ENCODE assay signal across 1 cellular context in the genomic region with DNA sequence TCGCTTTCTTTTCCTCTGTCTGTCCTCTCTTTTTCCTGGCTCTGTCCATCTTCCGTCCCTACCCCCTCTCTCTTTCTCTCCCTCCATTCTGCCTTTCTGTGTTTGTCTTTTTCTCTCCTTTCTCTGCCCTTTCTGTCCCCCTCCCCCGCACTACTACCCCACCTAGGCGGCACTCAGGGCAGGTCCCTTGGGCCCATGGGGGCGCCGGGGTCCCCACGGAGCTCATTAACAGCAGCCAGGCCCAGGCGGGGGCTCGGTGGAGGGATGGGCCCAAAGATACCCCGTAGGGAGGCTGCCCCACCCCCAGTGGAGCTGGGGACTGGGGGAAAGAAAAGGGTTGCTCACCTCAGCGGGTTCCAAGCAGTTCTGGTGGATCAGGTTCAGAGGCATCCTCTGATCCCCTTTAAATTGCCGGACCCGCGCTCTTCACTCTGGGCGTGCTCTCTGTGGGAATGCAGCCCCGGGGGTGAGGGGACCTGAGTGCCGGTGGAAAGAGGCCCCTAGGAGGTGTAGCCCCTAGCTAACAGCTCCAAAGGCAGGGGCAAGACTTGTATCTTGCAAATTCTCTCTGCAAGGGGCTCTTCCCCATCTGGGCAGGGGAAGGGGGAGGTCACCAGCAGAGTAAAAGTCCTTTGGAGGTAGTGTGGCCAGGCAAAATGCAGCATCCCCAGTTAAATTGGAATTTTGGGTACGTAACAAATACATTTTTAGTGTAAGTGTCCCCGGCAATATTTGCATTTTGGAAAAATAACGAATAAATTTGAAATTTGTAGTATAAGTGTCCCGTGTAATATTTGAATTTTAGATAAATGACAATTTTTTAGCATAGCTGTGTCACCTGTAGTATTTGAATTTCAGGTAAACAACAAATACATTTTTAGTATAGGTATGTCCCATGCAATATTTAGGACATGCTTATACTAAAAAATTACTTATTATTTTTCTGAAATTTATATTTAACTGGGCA.
TF ChIP-seq lines count a peak whose summit lies in the region.

No MANE protein-coding gene starts in this region.

TF ChIP-seq in SK-N-SH treated with all-trans-retinoic acid at 6 μM for 48 hours, 23 proteins besides CTCF, POLR2A, EP300 and RAD21 (continued from another document):
- TF ChIP-seq, protein P1, sequence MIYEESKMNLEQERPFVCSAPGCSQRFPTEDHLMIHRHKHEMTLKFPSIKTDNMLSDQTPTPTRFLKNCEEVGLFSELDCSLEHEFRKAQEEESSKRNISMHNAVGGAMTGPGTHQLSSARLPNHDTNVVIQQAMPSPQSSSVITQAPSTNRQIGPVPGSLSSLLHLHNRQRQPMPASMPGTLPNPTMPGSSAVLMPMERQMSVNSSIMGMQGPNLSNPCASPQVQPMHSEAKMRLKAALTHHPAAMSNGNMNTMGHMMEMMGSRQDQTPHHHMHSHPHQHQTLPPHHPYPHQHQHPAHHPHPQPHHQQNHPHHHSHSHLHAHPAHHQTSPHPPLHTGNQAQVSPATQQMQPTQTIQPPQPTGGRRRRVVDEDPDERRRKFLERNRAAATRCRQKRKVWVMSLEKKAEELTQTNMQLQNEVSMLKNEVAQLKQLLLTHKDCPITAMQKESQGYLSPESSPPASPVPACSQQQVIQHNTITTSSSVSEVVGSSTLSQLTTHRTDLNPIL (CRISPR knock-in tag; IDR thresholded peaks at IDR 0.05; ENCODE audit: low read depth): no peak
- TF ChIP-seq ZC3H10 (CRISPR knock-in tag; IDR thresholded peaks at IDR 0.05) (no peak), ISL1 (CRISPR knock-in tag; IDR thresholded peaks at IDR 0.05) (no peak)
- TF ChIP-seq, protein P2, sequence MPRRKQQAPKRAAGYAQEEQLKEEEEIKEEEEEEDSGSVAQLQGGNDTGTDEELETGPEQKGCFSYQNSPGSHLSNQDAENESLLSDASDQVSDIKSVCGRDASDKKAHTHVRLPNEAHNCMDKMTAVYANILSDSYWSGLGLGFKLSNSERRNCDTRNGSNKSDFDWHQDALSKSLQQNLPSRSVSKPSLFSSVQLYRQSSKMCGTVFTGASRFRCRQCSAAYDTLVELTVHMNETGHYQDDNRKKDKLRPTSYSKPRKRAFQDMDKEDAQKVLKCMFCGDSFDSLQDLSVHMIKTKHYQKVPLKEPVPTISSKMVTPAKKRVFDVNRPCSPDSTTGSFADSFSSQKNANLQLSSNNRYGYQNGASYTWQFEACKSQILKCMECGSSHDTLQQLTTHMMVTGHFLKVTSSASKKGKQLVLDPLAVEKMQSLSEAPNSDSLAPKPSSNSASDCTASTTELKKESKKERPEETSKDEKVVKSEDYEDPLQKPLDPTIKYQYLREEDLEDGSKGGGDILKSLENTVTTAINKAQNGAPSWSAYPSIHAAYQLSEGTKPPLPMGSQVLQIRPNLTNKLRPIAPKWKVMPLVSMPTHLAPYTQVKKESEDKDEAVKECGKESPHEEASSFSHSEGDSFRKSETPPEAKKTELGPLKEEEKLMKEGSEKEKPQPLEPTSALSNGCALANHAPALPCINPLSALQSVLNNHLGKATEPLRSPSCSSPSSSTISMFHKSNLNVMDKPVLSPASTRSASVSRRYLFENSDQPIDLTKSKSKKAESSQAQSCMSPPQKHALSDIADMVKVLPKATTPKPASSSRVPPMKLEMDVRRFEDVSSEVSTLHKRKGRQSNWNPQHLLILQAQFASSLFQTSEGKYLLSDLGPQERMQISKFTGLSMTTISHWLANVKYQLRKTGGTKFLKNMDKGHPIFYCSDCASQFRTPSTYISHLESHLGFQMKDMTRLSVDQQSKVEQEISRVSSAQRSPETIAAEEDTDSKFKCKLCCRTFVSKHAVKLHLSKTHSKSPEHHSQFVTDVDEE (CRISPR knock-in tag; IDR thresholded peaks at IDR 0.05): no peak
